In genomic region chr12:95224202-95225170, GRCh38 we compare ENCODE assay signal across 13 cellular contexts. TPM values are rescaled to one million over a fixed set of nuclear protein-coding genes. Genes with fewer than 3 reads are reported as not detected.
DNase-seq lines count a peak whose midpoint lies in the region; ATAC-seq, FAIRE-seq and TF ChIP-seq lines count a peak whose summit lies in the region.
"Had no signal": no experiment of that assay in that cellular context is flagged by ENCODE, and none has a peak within 500 bp of the region (broad histone marks: within the 10 kb centered on the region; RNA-seq: fewer than 3 reads in every experiment).

No MANE protein-coding gene starts in this region.

- DNase-seq in AG20443 (ENCODE audit: low spot score) (peak; percentile 14), GOT3 (lab: John Stamatoyannopoulos, UW) (peak; percentile 2), foreskin keratinocyte (peak; percentile 61 to 80), progenitor cell of endocrine pancreas (ENCODE audit: low spot score, unreplicated experiment) (no peak), frontal cortex (ENCODE audit: low spot score in 2 of 2) (no peak), GM19238 (ENCODE audit: insufficient read length, low spot score) (no peak)
- DNase-seq in activated naive CD8-positive, alpha-beta T cell treated with anti-CD3 and anti-CD28 coated beads for 36 hours: no peak
- DNase-seq: activated CD4-positive, alpha-beta T cell treated with anti-CD3 and anti-CD28 coated beads, Interleukin-2, amount 50 U/mL, for 4 hours; DND-41; NCI-H2171; SHP77 treated with DMSO at 0.1 percent for 48 hours; small intestine had no signal

- no peaks in the 10 kb centered on the region for H3K27me3 Mint-ChIP-seq in activated naive CD8-positive, alpha-beta T cell treated with anti-CD3 and anti-CD28 coated beads for 36 hours
- H3K27me3 Mint-ChIP-seq in progenitor cell of endocrine pancreas: no peaks in the 10 kb centered on the region

- no peaks in the 10 kb centered on the region for H3K27me3 ChIP-seq in foreskin keratinocyte

- peaks cover 36% of the 10 kb centered on the region for H3K4me1 Mint-ChIP-seq in activated naive CD8-positive, alpha-beta T cell treated with anti-CD3 and anti-CD28 coated beads for 36 hours
- H3K4me1 Mint-ChIP-seq in progenitor cell of endocrine pancreas (ENCODE audit: low read depth): peaks cover 19% of the 10 kb centered on the region

- H3K36me3 Mint-ChIP-seq in activated naive CD8-positive, alpha-beta T cell treated with anti-CD3 and anti-CD28 coated beads for 36 hours: peaks cover 25% of the 10 kb centered on the region
- peaks cover 19% of the 10 kb centered on the region for H3K36me3 Mint-ChIP-seq in progenitor cell of endocrine pancreas (ENCODE audit: insufficient read depth)

- ATAC-seq in foreskin keratinocyte (peak; percentile 90), GM18520 (IDR thresholded peaks at IDR 0.05; ENCODE audit: unreplicated experiment) (no peak)

- no peak overlapping the region for H3K4me3 Mint-ChIP-seq in activated naive CD8-positive, alpha-beta T cell treated with anti-CD3 and anti-CD28 coated beads for 36 hours
- no peak overlapping the region for H3K4me3 Mint-ChIP-seq in progenitor cell of endocrine pancreas (ENCODE audit: low read depth)

- FAIRE-seq in frontal cortex (lab: Jason Lieb, UNC): no peak
- FAIRE-seq: small intestine had no signal

- TF ChIP-seq CTCF in foreskin keratinocyte (conservative IDR thresholded peaks at IDR 0.05) (no peak), progenitor cell of endocrine pancreas (IDR thresholded peaks at IDR 0.05; ENCODE audit: unreplicated experiment) (no peak)

- H3K27ac Mint-ChIP-seq in activated naive CD8-positive, alpha-beta T cell treated with anti-CD3 and anti-CD28 coated beads for 36 hours: peak overlapping the region; percentile 48
- H3K27ac Mint-ChIP-seq in progenitor cell of endocrine pancreas: no peak overlapping the region

- H3K4me1 ChIP-seq in foreskin keratinocyte: peaks cover 28% of the 10 kb centered on the region

- H3K9me3 Mint-ChIP-seq in activated naive CD8-positive, alpha-beta T cell treated with anti-CD3 and anti-CD28 coated beads for 36 hours: peaks cover 2% of the 10 kb centered on the region
- H3K9me3 Mint-ChIP-seq in progenitor cell of endocrine pancreas (ENCODE audit: low read depth): no peaks in the 10 kb centered on the region

- H3K27ac ChIP-seq in foreskin keratinocyte: peak overlapping the region; percentile 62

RNA-seq across cellular contexts. Expression of gene VEZT, which starts 6.9 kb away (rescaled TPM):
- 10 to 100 TPM; 52.7 to 58.4 TPM for total RNA-seq in activated naive CD8-positive, alpha-beta T cell treated with anti-CD3 and anti-CD28 coated beads for 36 hours
- total RNA-seq in foreskin keratinocyte (88.2 and 106 TPM in 2 replicates), progenitor cell of endocrine pancreas (126 and 132 TPM in 2 replicates), frontal cortex (293 TPM)
- 37.5 and 40.4 TPM in 2 replicates for polyA plus RNA-seq in foreskin keratinocyte

RNA-seq across cellular contexts. Expression of gene FGD6, which starts 7.2 kb away (rescaled TPM):
- total RNA-seq in activated naive CD8-positive, alpha-beta T cell treated with anti-CD3 and anti-CD28 coated beads for 36 hours: under 1 TPM; 0.70 to 0.87 TPM
- 55.8 and 65.5 TPM in 2 replicates for total RNA-seq in foreskin keratinocyte
- 8.6 and 9.3 TPM in 2 replicates for polyA plus RNA-seq in foreskin keratinocyte
- total RNA-seq in progenitor cell of endocrine pancreas: 62.7 and 68.2 TPM in 2 replicates
- 12.6 TPM for total RNA-seq in frontal cortex

Comparison
In these comparisons a context has a peak if more than half of its experiments do, and no peak if none do; other contexts are left out.
1. DNase-seq: peak in AG20443 (single experiment), GOT3 (single experiment) and foreskin keratinocyte (2 of 2); none in activated naive CD8-positive, alpha-beta T cell treated with anti-CD3 and anti-CD28 coated beads for 36 hours (single experiment), progenitor cell of endocrine pancreas (single experiment), frontal cortex (0 of 2) and GM19238 (single experiment).